11 cellular contexts compared by ENCODE assay signal in the genomic region with DNA sequence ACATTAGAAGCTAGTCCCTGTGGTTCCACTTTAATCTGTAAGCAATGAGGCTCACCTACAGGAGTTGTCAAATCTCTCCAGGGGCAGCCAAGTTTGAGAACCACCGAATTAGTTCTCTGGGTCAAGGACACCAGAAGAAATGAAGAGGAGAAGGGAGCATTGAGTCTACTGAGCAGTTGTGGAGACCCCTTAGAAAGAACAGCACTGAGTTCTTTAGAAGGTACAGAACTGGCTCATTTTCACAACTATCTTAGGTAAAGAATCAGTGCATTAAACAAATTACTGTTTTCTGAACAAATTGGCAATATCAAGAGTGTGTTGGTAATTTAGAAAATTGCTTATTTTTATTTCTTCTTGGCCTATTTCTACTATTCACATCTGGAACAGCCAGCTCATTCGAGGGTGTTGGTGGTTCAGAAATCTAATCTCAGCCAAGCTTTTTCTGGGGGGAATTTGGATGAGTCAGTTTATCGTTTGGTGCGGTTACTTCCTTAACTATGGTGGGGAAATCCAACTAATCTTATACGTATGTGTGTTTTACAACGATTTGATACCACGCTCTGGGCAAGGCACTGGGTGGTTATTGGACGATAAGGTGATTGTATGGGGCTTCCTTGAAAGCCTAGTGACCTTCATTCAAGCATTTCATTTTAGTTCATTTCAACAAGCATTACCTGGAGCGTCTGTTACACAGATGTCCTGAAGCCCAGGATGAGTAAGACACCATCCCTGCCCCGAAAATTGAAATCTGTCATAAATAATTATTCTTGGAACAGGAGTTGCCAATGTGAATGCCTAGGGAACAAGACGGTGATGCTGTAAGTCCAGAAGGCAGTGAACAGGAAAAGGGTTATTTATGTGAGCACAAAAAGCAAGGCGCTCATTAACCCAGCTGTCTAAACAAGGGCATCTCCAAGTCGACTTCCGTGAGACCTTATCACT. TPM values are rescaled to one million over a fixed set of nuclear protein-coding genes. Genes with fewer than 3 reads are reported as not detected.
DNase-seq lines count a peak whose midpoint lies in the region; ATAC-seq and TF ChIP-seq lines count a peak whose summit lies in the region.
"Had no signal": no experiment of that assay in that cellular context is flagged by ENCODE, and none has a peak within 500 bp of the region (broad histone marks: within the 10 kb centered on the region; RNA-seq: fewer than 3 reads in every experiment).

No MANE protein-coding gene starts in this region.

- peak; percentile 75 for DNase-seq in AG10803 (ENCODE audit: low read depth)
- DNase-seq in OCI-M1 (lab: John Stamatoyannopoulos, UW), result peak; percentile 44
- DNase-seq in hepatocyte (ENCODE audit: low spot score), result no peak
- DNase-seq in NCI-H82 treated with DMSO at 0.1 percent for 48 hours (lab: John Stamatoyannopoulos, UW; ENCODE audit: unreplicated experiment), result no peak
- no peak for DNase-seq in neuronal stem cell (ENCODE audit: low spot score)
- DNase-seq in posterior vena cava (ENCODE audit: low spot score), result no peak
- DNase-seq in upper lobe of right lung, result no peak
- DNase-seq: H7, NCI-H1092 had no signal

- no peak overlapping the region for H3K9ac ChIP-seq in neuronal stem cell (ENCODE audit: low read depth, low read length, poor library complexity)

- H3K4me1 ChIP-seq in hepatocyte (ENCODE audit: insufficient read depth), result peaks cover 24% of the 10 kb centered on the region
- no peaks in the 10 kb centered on the region for H3K4me1 ChIP-seq in neuronal stem cell (ENCODE audit: control insufficient read depth in 2 of 2, insufficient read depth in 1 of 2, low read depth in 1 of 2, low read length in 2 of 2)
- no peaks in the 10 kb centered on the region for H3K4me1 ChIP-seq in upper lobe of right lung

- peak; percentile 72 for ATAC-seq in GM18511 (IDR thresholded peaks at IDR 0.05; ENCODE audit: unreplicated experiment)
- no peak for ATAC-seq in upper lobe of right lung

- no peak overlapping the region for H3K4me2 ChIP-seq in hepatocyte
- no peak overlapping the region for H3K4me2 ChIP-seq in neuronal stem cell (ENCODE audit: insufficient read depth, low read length, poor library complexity, severe bottlenecking)

- H3K27ac ChIP-seq in hepatocyte (peak overlapping the region; percentile 87), neuronal stem cell (replicated peaks; ENCODE audit: low read length) (no peak overlapping the region), upper lobe of right lung (no peak overlapping the region)

- H2BK12ac ChIP-seq in neuronal stem cell (ENCODE audit: low read length), result no peak overlapping the region

- H3K36me3 ChIP-seq in hepatocyte (replicated peaks; ENCODE audit: insufficient read depth, low read depth) (no peaks in the 10 kb centered on the region), neuronal stem cell (replicated peaks in 1 of 2; ENCODE audit: control insufficient read depth in 2 of 2, insufficient read depth in 2 of 2, low read length in 2 of 2) (no peaks in the 10 kb centered on the region), upper lobe of right lung (no peaks in the 10 kb centered on the region)

- WGBS in hepatocyte (ENCODE audit: low lambda C conversion rate, missing lambda C conversion rate), result 64% methylated on average over 14 of the region's 14 CpGs
- no CpG with 5 or more reads among the region's 14 CpGs for WGBS in neuronal stem cell (ENCODE audit: extremely low coverage in 2 of 2, insufficient read length in 2 of 2, insufficient replicate concordance in 1 of 2), 2 donors

- no peak overlapping the region for H3K4ac ChIP-seq in neuronal stem cell (ENCODE audit: low read length)

- no peak overlapping the region for H3K23ac ChIP-seq in neuronal stem cell (ENCODE audit: low read depth, low read length, poor library complexity)

- no peak overlapping the region for H2BK15ac ChIP-seq in neuronal stem cell (ENCODE audit: low read length)

- no peaks in the 10 kb centered on the region for H3K79me2 ChIP-seq in hepatocyte

- no peaks in the 10 kb centered on the region for H4K20me1 ChIP-seq in hepatocyte (ENCODE audit: insufficient read depth, poor library complexity, severe bottlenecking)

- H3K14ac ChIP-seq in neuronal stem cell (ENCODE audit: low read length), result no peak overlapping the region

- H3K9me3 ChIP-seq in hepatocyte (ENCODE audit: low read depth) (no peaks in the 10 kb centered on the region), neuronal stem cell (replicated peaks in 1 of 2; ENCODE audit: control insufficient read depth in 2 of 2, insufficient read depth in 1 of 2, low read depth in 1 of 2, low read length in 2 of 2) (no peaks in the 10 kb centered on the region), upper lobe of right lung (no peaks in the 10 kb centered on the region)

- no peaks in the 10 kb centered on the region for H3K79me1 ChIP-seq in neuronal stem cell (ENCODE audit: low read depth, low read length)

- no peak overlapping the region for H4K91ac ChIP-seq in neuronal stem cell (ENCODE audit: low read depth, low read length, poor library complexity)

- no peaks in the 10 kb centered on the region for H3K27me3 ChIP-seq in hepatocyte
- H3K27me3 ChIP-seq in neuronal stem cell (ENCODE audit: control insufficient read depth in 3 of 3, insufficient read depth in 3 of 3, low read depth in 1 of 3, low read length in 3 of 3), result no peaks in the 10 kb centered on the region
- H3K27me3 ChIP-seq in upper lobe of right lung, result peaks cover 10% of the 10 kb centered on the region

- no peak overlapping the region for H2BK120ac ChIP-seq in neuronal stem cell (ENCODE audit: low read depth, low read length)

- TF ChIP-seq CTCF in AG10803 (conservative IDR thresholded peaks at IDR 0.05; ENCODE audit: low read length) (no peak), hepatocyte (IDR thresholded peaks at IDR 0.05; ENCODE audit: poor library complexity) (no peak), upper lobe of right lung (IDR thresholded peaks at IDR 0.05) (no peak)

- H4K8ac ChIP-seq in neuronal stem cell (ENCODE audit: low read depth, low read length), result no peak overlapping the region

- no peak overlapping the region for H2BK5ac ChIP-seq in neuronal stem cell (ENCODE audit: low read length)

- intact Hi-C loops in posterior vena cava (cut with DNase I) (no loop called here), upper lobe of right lung (cut with DNase I) (no loop called here)

- H2AFZ ChIP-seq in hepatocyte (no peak overlapping the region), neuronal stem cell (ENCODE audit: low read length) (no peak overlapping the region)

- no peaks in the 10 kb centered on the region for H3K9me2 ChIP-seq in hepatocyte (replicated peaks; ENCODE audit: insufficient read depth)

- H2AK5ac ChIP-seq in neuronal stem cell (ENCODE audit: low read depth, low read length), result no peak overlapping the region

- H3K18ac ChIP-seq in neuronal stem cell (ENCODE audit: low read length), result no peak overlapping the region

- no peak overlapping the region for H3K4me3 ChIP-seq in AG10803 (ENCODE audit: low read length)
- H3K4me3 ChIP-seq in hepatocyte, result no peak overlapping the region
- no peak overlapping the region for H3K4me3 ChIP-seq in neuronal stem cell (ENCODE audit: low read length in 2 of 2)
- H3K4me3 ChIP-seq in upper lobe of right lung, result no peak overlapping the region

RNA-seq across cellular contexts. Expression of a gene that starts 52.0 kb away (rescaled TPM):
- 113 and 121 TPM in 2 replicates for total RNA-seq in hepatocyte
- polyA plus RNA-seq in hepatocyte, result 50.8 and 65.9 TPM in 2 replicates
- 0.07 TPM for polyA plus RNA-seq in neuronal stem cell (2013, experiment 1 of 2)
- polyA plus RNA-seq in neuronal stem cell (2013, experiment 2 of 2), result 0.07 TPM
- total RNA-seq in posterior vena cava, result under 1 TPM in 1 of 2 donors, not detected in 1; 0.14 TPM
- 83.6 TPM for total RNA-seq in upper lobe of right lung
- polyA plus RNA-seq: neural cell had no signal

Comparison
In these comparisons a context has a peak if more than half of its experiments do, and no peak if none do; other contexts are left out.
1. DNase-seq: peak in AG10803 (single experiment) and OCI-M1 (single experiment); none in hepatocyte (single experiment), NCI-H82 treated with DMSO at 0.1 percent for 48 hours (single experiment), neuronal stem cell (single experiment), posterior vena cava (single experiment) and upper lobe of right lung (single experiment).
2. RNA of a gene that starts 52.0 kb away (total RNA-seq): 113 to 121 TPM in hepatocyte and 83.6 TPM in upper lobe of right lung (single experiment); 0.14 TPM in posterior vena cava; every median in the first group is over 10 times any median in the second.